24 cellular contexts compared by ENCODE assay signal in genomic region chr15:40461958-40462357, GRCh38.
"Had no signal": no experiment of that assay in that cellular context is flagged by ENCODE, and none has a peak within 500 bp of the region (broad histone marks: within the 10 kb centered on the region; RNA-seq: fewer than 3 reads in every experiment).

No MANE protein-coding gene starts in this region.

- H2AFZ ChIP-seq: hepatocyte, parathyroid adenoma had no signal

- ATAC-seq: esophagus mucosa; gastrocnemius medialis; left lobe of liver; natural killer cell; stimulated activated naive CD8-positive, alpha-beta T cell treated with anti-CD3 and anti-CD28 coated beads, Interleukin-15, amount 100 ng/mL, for 72 hours had no signal

- H3K27me3 Mint-ChIP-seq: progenitor cell of endocrine pancreas; stimulated activated naive CD8-positive, alpha-beta T cell treated with anti-CD3 and anti-CD28 coated beads, Interleukin-15, amount 100 ng/mL, for 72 hours; type B pancreatic cell had no signal

- DNase-seq: caudate nucleus; cerebellar nuclear complex; dorsolateral prefrontal cortex; effector CD4-positive, alpha-beta T cell; foreskin fibroblast; gastrocnemius medialis; head of caudate nucleus; kidney; mammary epithelial cell; natural killer cell; sigmoid colon; stimulated activated CD4-positive, alpha-beta T cell treated with anti-CD3 and anti-CD28 coated beads, Interleukin-2, amount 100 ng/mL, for 48 hours; stimulated activated naive CD4-positive, alpha-beta T cell; stimulated activated naive CD8-positive, alpha-beta T cell treated with anti-CD3 and anti-CD28 coated beads, Interleukin-15, amount 100 ng/mL, for 72 hours; uterus had no signal

- H3K27ac Mint-ChIP-seq: natural killer cell, progenitor cell of endocrine pancreas, type B pancreatic cell had no signal

- H3K36me3 Mint-ChIP-seq: natural killer cell, type B pancreatic cell had no signal

- H3K4me2 ChIP-seq: hepatocyte had no signal

- H3K4me1 ChIP-seq: gastrocnemius medialis, parathyroid adenoma, sigmoid colon, uterus had no signal

- H3K9me3 Mint-ChIP-seq: natural killer cell; stimulated activated naive CD8-positive, alpha-beta T cell treated with anti-CD3 and anti-CD28 coated beads, Interleukin-15, amount 100 ng/mL, for 72 hours; type B pancreatic cell had no signal

- H3K4me3 ChIP-seq: dorsolateral prefrontal cortex, gastrocnemius medialis, hepatocyte, sigmoid colon, suprapubic skin, uterus had no signal

- H3K4me3 Mint-ChIP-seq: natural killer cell; stimulated activated naive CD8-positive, alpha-beta T cell treated with anti-CD3 and anti-CD28 coated beads, Interleukin-15, amount 100 ng/mL, for 72 hours; type B pancreatic cell had no signal

- H3K27ac ChIP-seq: dorsolateral prefrontal cortex, epithelial cell of prostate, gastrocnemius medialis, hepatocyte, neutrophil, parathyroid adenoma, sigmoid colon, suprapubic skin, uterus had no signal

- H3K36me3 ChIP-seq: uterus had no signal

- H3K9me3 ChIP-seq: gastrocnemius medialis, neutrophil, sigmoid colon, suprapubic skin, uterus had no signal

- H3K9ac ChIP-seq: parathyroid adenoma had no signal

- H3K27me3 ChIP-seq: dorsolateral prefrontal cortex, gastrocnemius medialis, hepatocyte, neutrophil, sigmoid colon, suprapubic skin, uterus had no signal
